In genomic region chr12:52628111-52628507, GRCh38 we compare ENCODE assay signal across 16 cellular contexts.
DNase-seq lines count a peak whose midpoint lies in the region; ATAC-seq lines count a peak whose summit lies in the region.
"Had no signal": no experiment of that assay in that cellular context is flagged by ENCODE, and none has a peak within 500 bp of the region (broad histone marks: within the 10 kb centered on the region; RNA-seq: fewer than 3 reads in every experiment).

No MANE protein-coding gene starts in this region.

- H3K27me3 Mint-ChIP-seq in stimulated activated naive CD8-positive, alpha-beta T cell treated with anti-CD3 and anti-CD28 coated beads, Interleukin-15, Interleukin-2, amounts not matched to agents 100 ng/mL and 50 ng/mL, for 24 hours: no peaks in the 10 kb centered on the region
- no peaks in the 10 kb centered on the region for H3K27me3 Mint-ChIP-seq in stimulated activated naive CD8-positive, alpha-beta T cell treated with anti-CD3 and anti-CD28 coated beads, Interleukin-15, amount 100 ng/mL, for 72 hours

- no peak overlapping the region for H3K27ac Mint-ChIP-seq in stimulated activated naive CD8-positive, alpha-beta T cell treated with anti-CD3 and anti-CD28 coated beads, Interleukin-15, Interleukin-2, amounts not matched to agents 100 ng/mL and 50 ng/mL, for 24 hours
- H3K27ac Mint-ChIP-seq in stimulated activated naive CD8-positive, alpha-beta T cell treated with anti-CD3 and anti-CD28 coated beads, Interleukin-15, amount 100 ng/mL, for 72 hours: peak overlapping the region in 1 of 2 donors; percentile 34
- H3K27ac Mint-ChIP-seq: CD4-positive, CD25-positive, alpha-beta regulatory T cell had no signal

- no peaks in the 10 kb centered on the region for H3K36me3 Mint-ChIP-seq in stimulated activated naive CD8-positive, alpha-beta T cell treated with anti-CD3 and anti-CD28 coated beads, Interleukin-15, Interleukin-2, amounts not matched to agents 100 ng/mL and 50 ng/mL, for 24 hours (ENCODE audit: low read depth)
- H3K36me3 Mint-ChIP-seq: CD4-positive, CD25-positive, alpha-beta regulatory T cell had no signal

- H3K9me3 Mint-ChIP-seq in stimulated activated naive CD8-positive, alpha-beta T cell treated with anti-CD3 and anti-CD28 coated beads, Interleukin-15, Interleukin-2, amounts not matched to agents 100 ng/mL and 50 ng/mL, for 24 hours: no peaks in the 10 kb centered on the region
- H3K9me3 Mint-ChIP-seq in stimulated activated naive CD8-positive, alpha-beta T cell treated with anti-CD3 and anti-CD28 coated beads, Interleukin-15, amount 100 ng/mL, for 72 hours: no peaks in the 10 kb centered on the region

- peak; percentile 13 for DNase-seq in activated CD8-positive, alpha-beta memory T cell treated with anti-CD3 and anti-CD28 coated beads for 24 hours
- DNase-seq in activated CD8-positive, alpha-beta memory T cell treated with anti-CD3 and anti-CD28 coated beads, Interleukin-2, amount 50 U/mL, for 48 hours: no peak
- no peak for DNase-seq in stimulated activated naive CD8-positive, alpha-beta T cell treated with anti-CD3 and anti-CD28 coated beads, Interleukin-15, amount 100 ng/mL, for 72 hours
- peak; percentile 41 for DNase-seq in islet precursor cell
- DNase-seq in DMS79 treated with DMSO at 0.1 percent for 48 hours (lab: John Stamatoyannopoulos, UW): no peak
- no peak for DNase-seq in Ammon's horn (ENCODE audit: low spot score)
- no peak for DNase-seq in NCI-H345 treated with DMSO at 0.1 percent for 48 hours (lab: John Stamatoyannopoulos, UW; ENCODE audit: unreplicated experiment)
- DNase-seq: CD4-positive, CD25-positive, alpha-beta regulatory T cell; GF-D8; GM23248; MV-4-11; NCI-H1417 treated with DMSO at 0.1 percent for 48 hours; NCI-H2029; NCI-H2171 treated with DMSO at 0.1 percent for 48 hours; NCI-H510A had no signal

- H3K4me1 Mint-ChIP-seq in stimulated activated naive CD8-positive, alpha-beta T cell treated with anti-CD3 and anti-CD28 coated beads, Interleukin-15, Interleukin-2, amounts not matched to agents 100 ng/mL and 50 ng/mL, for 24 hours (ENCODE audit: low read depth): peaks cover 57% of the 10 kb centered on the region
- peaks cover 48% of the 10 kb centered on the region for H3K4me1 Mint-ChIP-seq in stimulated activated naive CD8-positive, alpha-beta T cell treated with anti-CD3 and anti-CD28 coated beads, Interleukin-15, amount 100 ng/mL, for 72 hours

- no peak for ATAC-seq in stimulated activated naive CD8-positive, alpha-beta T cell treated with anti-CD3 and anti-CD28 coated beads, Interleukin-15, amount 100 ng/mL, for 72 hours

- peak overlapping the region; percentile 15 for H3K4me3 Mint-ChIP-seq in stimulated activated naive CD8-positive, alpha-beta T cell treated with anti-CD3 and anti-CD28 coated beads, Interleukin-15, Interleukin-2, amounts not matched to agents 100 ng/mL and 50 ng/mL, for 24 hours
- no peak overlapping the region for H3K4me3 Mint-ChIP-seq in stimulated activated naive CD8-positive, alpha-beta T cell treated with anti-CD3 and anti-CD28 coated beads, Interleukin-15, amount 100 ng/mL, for 72 hours

Comparison
In these comparisons a context has a peak if more than half of its experiments do, and no peak if none do; other contexts are left out.
1. DNase-seq: peak in activated CD8-positive, alpha-beta memory T cell treated with anti-CD3 and anti-CD28 coated beads for 24 hours (single experiment) and islet precursor cell (single experiment); none in activated CD8-positive, alpha-beta memory T cell treated with anti-CD3 and anti-CD28 coated beads, Interleukin-2, amount 50 U/mL, for 48 hours (single experiment), stimulated activated naive CD8-positive, alpha-beta T cell treated with anti-CD3 and anti-CD28 coated beads, Interleukin-15, amount 100 ng/mL, for 72 hours (0 of 2), DMS79 treated with DMSO at 0.1 percent for 48 hours (single experiment), Ammon's horn (single experiment) and NCI-H345 treated with DMSO at 0.1 percent for 48 hours (single experiment).